ENCODE assay signal across 1 cellular context in the genomic region with DNA sequence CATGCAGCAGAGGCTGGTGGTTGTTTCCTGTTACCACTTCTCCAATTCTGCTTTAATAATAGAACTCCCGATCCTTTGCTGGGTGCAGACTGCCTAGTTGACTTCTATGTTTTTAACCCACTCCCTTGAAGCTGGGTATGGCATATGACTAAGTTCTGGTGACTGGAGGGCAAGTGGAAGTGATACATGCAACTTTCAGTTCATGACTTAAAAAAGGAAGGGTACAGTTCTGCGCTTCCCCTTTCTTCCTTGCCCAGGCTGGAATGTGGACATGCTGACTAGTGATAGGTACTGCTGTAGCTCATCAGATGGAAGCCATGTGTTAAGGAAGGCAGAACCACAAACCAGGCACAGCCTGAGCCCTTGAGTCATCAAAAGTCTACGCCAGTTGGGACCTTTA.
TF ChIP-seq lines count a peak whose summit lies in the region.

No MANE protein-coding gene starts in this region.

TF ChIP-seq in WTC11, 78 proteins besides CTCF, POLR2A, EP300 and RAD21 (continued from another document):
- TF ChIP-seq, protein P1, sequence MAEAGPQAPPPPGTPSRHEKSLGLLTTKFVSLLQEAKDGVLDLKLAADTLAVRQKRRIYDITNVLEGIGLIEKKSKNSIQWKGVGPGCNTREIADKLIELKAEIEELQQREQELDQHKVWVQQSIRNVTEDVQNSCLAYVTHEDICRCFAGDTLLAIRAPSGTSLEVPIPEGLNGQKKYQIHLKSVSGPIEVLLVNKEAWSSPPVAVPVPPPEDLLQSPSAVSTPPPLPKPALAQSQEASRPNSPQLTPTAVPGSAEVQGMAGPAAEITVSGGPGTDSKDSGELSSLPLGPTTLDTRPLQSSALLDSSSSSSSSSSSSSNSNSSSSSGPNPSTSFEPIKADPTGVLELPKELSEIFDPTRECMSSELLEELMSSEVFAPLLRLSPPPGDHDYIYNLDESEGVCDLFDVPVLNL (CRISPR knock-in tag; IDR thresholded peaks at IDR 0.05; ENCODE audit: borderline replicate concordance, low read depth): no peak
- TF ChIP-seq RELA (CRISPR knock-in tag; IDR thresholded peaks at IDR 0.05; ENCODE audit: borderline replicate concordance): no peak
- TF ChIP-seq ZNF121 (CRISPR knock-in tag; IDR thresholded peaks at IDR 0.05): no peak
- TF ChIP-seq, protein P2, sequence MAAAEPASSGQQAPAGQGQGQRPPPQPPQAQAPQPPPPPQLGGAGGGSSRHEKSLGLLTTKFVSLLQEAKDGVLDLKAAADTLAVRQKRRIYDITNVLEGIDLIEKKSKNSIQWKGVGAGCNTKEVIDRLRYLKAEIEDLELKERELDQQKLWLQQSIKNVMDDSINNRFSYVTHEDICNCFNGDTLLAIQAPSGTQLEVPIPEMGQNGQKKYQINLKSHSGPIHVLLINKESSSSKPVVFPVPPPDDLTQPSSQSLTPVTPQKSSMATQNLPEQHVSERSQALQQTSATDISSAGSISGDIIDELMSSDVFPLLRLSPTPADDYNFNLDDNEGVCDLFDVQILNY (CRISPR knock-in tag; IDR thresholded peaks at IDR 0.05): no peak
